In the genomic region with DNA sequence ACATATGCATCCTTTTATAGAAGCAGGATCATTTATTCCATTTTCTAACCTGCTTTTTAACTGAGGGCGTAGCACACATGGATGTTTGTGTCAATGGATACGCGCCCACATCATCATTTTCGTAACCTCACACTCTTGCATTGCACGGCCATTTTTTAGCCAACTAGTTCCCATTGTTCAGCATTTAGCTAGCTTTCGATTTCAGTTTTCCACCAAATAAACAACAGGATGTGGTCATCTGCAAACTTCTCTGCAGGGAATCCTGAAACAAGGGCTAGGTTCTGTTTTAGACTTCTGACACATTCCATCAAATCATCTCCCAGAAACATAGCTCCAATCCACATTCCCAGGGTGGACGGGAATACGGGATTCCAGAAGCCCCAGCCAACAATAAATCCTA, we compare ENCODE assay signal across 10 cellular contexts. TPM values are rescaled to one million over a fixed set of nuclear protein-coding genes. Genes with fewer than 3 reads are reported as not detected.
A peak's percentile ranks its signal among the peaks of the same experiment; 100 is the strongest.
DNase-seq lines count a peak whose midpoint lies in the region; ATAC-seq and TF ChIP-seq lines count a peak whose summit lies in the region.
"Had no signal": no experiment of that assay in that cellular context is flagged by ENCODE, and none has a peak within 500 bp of the region (broad histone marks: within the 10 kb centered on the region; RNA-seq: fewer than 3 reads in every experiment).

No MANE protein-coding gene starts in this region.

- no peak for TF ChIP-seq CTCF in HFFc6 (IDR thresholded peaks at IDR 0.05)

- peak overlapping the region; percentile 22 for H3K4me3 Mint-ChIP-seq in HFFc6

- H3K27ac Mint-ChIP-seq in HFFc6, result peak overlapping the region; percentile 47

- peak overlapping the region; percentile 29 for H3K4me3 ChIP-seq in ACC112 (ENCODE audit: low read depth, low read length)

- H3K27me3 ChIP-seq in ACC112 (ENCODE audit: insufficient read depth, low read length), result no peaks in the 10 kb centered on the region

- H3K36me3 ChIP-seq in ACC112 (ENCODE audit: insufficient read depth, low read length), result no peaks in the 10 kb centered on the region

- no peak for ATAC-seq in GM18867 (IDR thresholded peaks at IDR 0.05; ENCODE audit: unreplicated experiment)
- no peak for ATAC-seq in HG03095 (IDR thresholded peaks at IDR 0.05; ENCODE audit: unreplicated experiment)

- DNase-seq in HFFc6 (peak; percentile 29), amniotic epithelial cell (ENCODE audit: low read depth) (peak; percentile 32), lung microvascular endothelial cell (ENCODE audit: low read depth in 2 of 2) (peak; percentile 81), amygdala (lab: John Stamatoyannopoulos, UW) (no peak), nucleus accumbens (lab: John Stamatoyannopoulos, UW) (no peak)
- DNase-seq: hippocampal formation, NCI-H1930 had no signal

- H3K27me3 Mint-ChIP-seq in HFFc6 (ENCODE audit: insufficient read depth), result peaks cover 13% of the 10 kb centered on the region

- peaks cover 15% of the 10 kb centered on the region for H3K4me1 Mint-ChIP-seq in HFFc6 (ENCODE audit: low read depth)

- H3K9me3 Mint-ChIP-seq in HFFc6, result no peaks in the 10 kb centered on the region

- H3K79me2 ChIP-seq in ACC112 (ENCODE audit: control insufficient read depth, insufficient read depth, low read length, unreplicated experiment), result peaks cover 29% of the 10 kb centered on the region

- 0 out of 2 replicates have a peak, but pooled peaks cover 2% of the 10 kb centered on the region for H3K36me3 Mint-ChIP-seq in HFFc6 (ENCODE audit: low read depth)

- peaks cover 32% of the 10 kb centered on the region for H3K4me1 ChIP-seq in ACC112 (ENCODE audit: control insufficient read depth, insufficient read depth, low read length, unreplicated experiment)

- H2AFZ ChIP-seq in ACC112 (ENCODE audit: low read length, unreplicated experiment), result peak overlapping the region; percentile 60

- peak overlapping the region; percentile 61 for H3K27ac ChIP-seq in ACC112 (ENCODE audit: low read depth, low read length)

RNA-seq across cellular contexts. Expression of gene CYB561, which starts 6.4 kb away (rescaled TPM):
- total RNA-seq in HFFc6 (2021; fragmentation: NEBNext Ultra II Directional; extraction: Animal tissue kit (Norgen Biotek cat#: 25700)), result 10 to 100 TPM in 4 of 6 experiments, 1 to 10 TPM in 2; 5.5 to 21.4 (median 15.9) TPM
- 7.3 and 12.9 TPM in 2 replicates for total RNA-seq in lung microvascular endothelial cell

RNA-seq across cellular contexts. Expression of gene ACE, which starts 37.2 kb away (rescaled TPM):
- total RNA-seq in HFFc6 (2021; fragmentation: NEBNext Ultra II Directional; extraction: Animal tissue kit (Norgen Biotek cat#: 25700)), result 1 to 10 TPM; 1.6 to 2.1 (median 1.7) TPM
- total RNA-seq in lung microvascular endothelial cell, result 21.4 and 80.6 TPM in 2 replicates

Comparison
In these comparisons a context has a peak if more than half of its experiments do, and no peak if none do; other contexts are left out.
1. DNase-seq: peak in HFFc6 (single experiment), amniotic epithelial cell (single experiment) and lung microvascular endothelial cell (2 of 2); none in amygdala (0 of 56) and nucleus accumbens (0 of 56).